Comparison of ENCODE assay signal across 1 cellular context in the genomic region with DNA sequence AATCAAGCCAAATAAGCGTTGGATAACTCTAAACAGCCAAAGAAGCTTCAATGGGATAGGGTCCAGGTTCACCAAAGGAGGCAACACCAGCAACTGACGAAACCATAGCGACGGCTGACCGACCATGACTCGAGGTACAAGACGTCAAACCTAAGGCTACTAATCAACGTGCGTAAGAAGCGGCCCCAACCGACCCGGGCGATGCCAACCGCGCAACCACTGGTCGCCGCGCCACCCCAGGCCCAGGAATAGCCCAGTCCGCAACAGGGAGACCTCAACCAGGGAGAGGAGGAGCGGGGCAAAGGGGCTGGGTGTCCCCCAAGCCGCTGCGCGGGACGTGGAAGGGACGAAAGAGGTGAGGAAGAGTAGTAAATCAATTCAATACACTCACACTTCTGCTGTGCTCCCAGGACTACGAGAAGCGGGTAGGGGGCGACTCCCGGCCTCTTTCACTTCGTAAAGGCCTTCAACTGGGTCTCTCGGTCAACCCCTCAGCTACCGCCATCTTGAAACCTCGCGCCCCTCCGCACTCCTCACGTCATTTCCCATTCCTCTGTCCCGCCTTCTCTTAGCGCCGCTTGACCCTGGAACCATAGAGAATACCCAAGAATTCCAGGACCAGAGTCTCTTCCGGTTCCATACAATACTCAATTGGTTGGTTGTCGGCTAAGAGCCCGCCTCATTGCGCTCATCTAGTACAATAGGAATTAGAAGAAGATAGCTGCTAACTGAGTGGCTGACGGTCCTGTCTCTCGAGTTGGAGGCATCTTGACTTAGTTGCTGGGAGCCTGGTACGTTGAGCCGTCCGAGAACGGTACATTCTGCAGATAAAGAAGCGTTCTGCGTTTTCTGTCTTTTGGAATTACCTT.
TF ChIP-seq lines count a peak whose summit lies in the region.

A gene with protein sequence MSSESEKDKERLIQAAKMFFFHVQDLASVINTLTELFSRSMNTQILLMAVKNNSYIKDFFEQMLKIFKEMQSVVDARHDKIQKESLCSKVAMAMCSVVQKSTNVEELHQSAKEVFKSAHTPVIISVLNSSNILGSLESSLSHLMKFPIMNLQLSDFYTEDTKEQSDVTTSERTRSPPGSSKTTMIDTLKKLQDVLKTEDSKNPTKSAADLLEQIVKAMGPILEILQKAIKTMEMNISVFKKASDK (plus strand): TSS at position 710 of the 869 bp plus-strand sequence. CDS start 19,266 bp downstream, outside the sequence.
A gene (minus strand): TSS at position 518 of the 869 bp plus-strand sequence. CDS start 2,095 bp downstream, outside the sequence.

TF ChIP-seq in HepG2, 621 proteins besides CTCF, POLR2A, EP300 and RAD21 (continued from another document and continues in another):
- TF ChIP-seq, protein P1, sequence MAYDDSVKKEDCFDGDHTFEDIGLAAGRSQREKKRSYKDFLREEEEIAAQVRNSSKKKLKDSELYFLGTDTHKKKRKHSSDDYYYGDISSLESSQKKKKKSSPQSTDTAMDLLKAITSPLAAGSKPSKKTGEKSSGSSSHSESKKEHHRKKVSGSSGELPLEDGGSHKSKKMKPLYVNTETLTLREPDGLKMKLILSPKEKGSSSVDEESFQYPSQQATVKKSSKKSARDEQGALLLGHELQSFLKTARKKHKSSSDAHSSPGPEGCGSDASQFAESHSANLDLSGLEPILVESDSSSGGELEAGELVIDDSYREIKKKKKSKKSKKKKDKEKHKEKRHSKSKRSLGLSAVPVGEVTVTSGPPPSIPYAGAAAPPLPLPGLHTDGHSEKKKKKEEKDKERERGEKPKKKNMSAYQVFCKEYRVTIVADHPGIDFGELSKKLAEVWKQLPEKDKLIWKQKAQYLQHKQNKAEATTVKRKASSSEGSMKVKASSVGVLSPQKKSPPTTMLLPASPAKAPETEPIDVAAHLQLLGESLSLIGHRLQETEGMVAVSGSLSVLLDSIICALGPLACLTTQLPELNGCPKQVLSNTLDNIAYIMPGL (CRISPR knock-in tag; IDR thresholded peaks at IDR 0.05; ENCODE audit: borderline replicate concordance in 1 of 2, low read depth in 1 of 2), result no peak
- TF ChIP-seq CEBPG (CRISPR knock-in tag; IDR thresholded peaks at IDR 0.05) (no peak), EED (CRISPR knock-in tag; IDR thresholded peaks at IDR 0.05) (no peak), ZNF12 (CRISPR knock-in tag; IDR thresholded peaks at IDR 0.05) (no peak), ZFX (CRISPR knock-in tag; IDR thresholded peaks at IDR 0.05; ENCODE audit: low read depth) (peak; percentile 70), ISX (CRISPR knock-in tag; conservative IDR thresholded peaks at IDR 0.05) (no peak), ZNF577 (CRISPR knock-in tag; IDR thresholded peaks at IDR 0.05; ENCODE audit: borderline replicate concordance, low read depth) (no peak), ZNF460 (CRISPR knock-in tag; IDR thresholded peaks at IDR 0.05; ENCODE audit: borderline replicate concordance) (no peak), GFI1 (CRISPR knock-in tag; IDR thresholded peaks at IDR 0.05; ENCODE audit: borderline replicate concordance) (no peak), SATB2 (CRISPR knock-in tag; IDR thresholded peaks at IDR 0.05) (no peak), FOXM1 (CRISPR knock-in tag; IDR thresholded peaks at IDR 0.05) (no peak), ZNF260 (CRISPR knock-in tag; IDR thresholded peaks at IDR 0.05; ENCODE audit: borderline replicate concordance, low read depth) (no peak), REXO4 (CRISPR knock-in tag; IDR thresholded peaks at IDR 0.05; ENCODE audit: borderline replicate concordance) (no peak), PHB2 (IDR thresholded peaks at IDR 0.05; ENCODE audit: partially characterized antibody) (no peak), HHEX (CRISPR knock-in tag; IDR thresholded peaks at IDR 0.05) (no peak), PRPF4 (IDR thresholded peaks at IDR 0.05; ENCODE audit: low read depth, low read length, poor library complexity, severe bottlenecking) (no peak), ESRRA (CRISPR knock-in tag; IDR thresholded peaks at IDR 0.05; ENCODE audit: low read depth) (no peak), ZNF879 (CRISPR knock-in tag; IDR thresholded peaks at IDR 0.05) (no peak), DNMT3B (CRISPR knock-in tag; conservative IDR thresholded peaks at IDR 0.05) (no peak), ZKSCAN5 (CRISPR knock-in tag; IDR thresholded peaks at IDR 0.05) (no peak), ZNF703 (CRISPR knock-in tag; IDR thresholded peaks at IDR 0.05; ENCODE audit: borderline replicate concordance) (no peak), SMC3 (IDR thresholded peaks at IDR 0.05; ENCODE audit: low read length) (no peak), ZBTB42 (CRISPR knock-in tag; IDR thresholded peaks at IDR 0.05) (no peak), TEAD3 (CRISPR knock-in tag; optimal IDR thresholded peaks at IDR 0.05; ENCODE audit: borderline replicate concordance) (peak; percentile 94), ZNF563 (CRISPR knock-in tag; IDR thresholded peaks at IDR 0.05) (no peak), MAF1 (CRISPR knock-in tag; IDR thresholded peaks at IDR 0.05; ENCODE audit: borderline replicate concordance) (no peak), ZNF143 (CRISPR knock-in tag; IDR thresholded peaks at IDR 0.05) (0 out of 2 replicates have a peak, but pooled peaks have one; percentile 38), ZNF224 (CRISPR knock-in tag; IDR thresholded peaks at IDR 0.05) (no peak)
- TF ChIP-seq, protein P2, sequence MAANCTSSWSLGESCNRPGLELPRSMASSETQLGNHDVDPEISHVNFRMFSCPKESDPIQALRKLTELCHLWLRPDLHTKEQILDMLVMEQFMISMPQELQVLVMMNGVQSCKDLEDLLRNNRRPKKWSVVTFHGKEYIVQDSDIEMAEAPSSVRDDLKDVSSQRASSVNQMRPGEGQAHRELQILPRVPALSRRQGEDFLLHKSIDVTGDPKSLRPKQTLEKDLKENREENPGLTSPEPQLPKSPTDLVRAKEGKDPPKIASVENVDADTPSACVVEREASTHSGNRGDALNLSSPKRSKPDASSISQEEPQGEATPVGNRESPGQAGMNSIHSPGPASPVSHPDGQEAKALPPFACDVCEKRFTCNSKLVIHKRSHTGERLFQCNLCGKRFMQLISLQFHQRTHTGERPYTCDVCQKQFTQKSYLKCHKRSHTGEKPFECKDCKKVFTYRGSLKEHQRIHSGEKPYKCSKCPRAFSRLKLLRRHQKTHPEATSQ (CRISPR knock-in tag; IDR thresholded peaks at IDR 0.05; ENCODE audit: borderline replicate concordance), result no peak
- TF ChIP-seq, protein P3, sequence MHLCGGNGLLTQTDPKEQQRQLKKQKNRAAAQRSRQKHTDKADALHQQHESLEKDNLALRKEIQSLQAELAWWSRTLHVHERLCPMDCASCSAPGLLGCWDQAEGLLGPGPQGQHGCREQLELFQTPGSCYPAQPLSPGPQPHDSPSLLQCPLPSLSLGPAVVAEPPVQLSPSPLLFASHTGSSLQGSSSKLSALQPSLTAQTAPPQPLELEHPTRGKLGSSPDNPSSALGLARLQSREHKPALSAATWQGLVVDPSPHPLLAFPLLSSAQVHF (CRISPR knock-in tag; IDR thresholded peaks at IDR 0.05), result no peak
- TF ChIP-seq, protein P4, sequence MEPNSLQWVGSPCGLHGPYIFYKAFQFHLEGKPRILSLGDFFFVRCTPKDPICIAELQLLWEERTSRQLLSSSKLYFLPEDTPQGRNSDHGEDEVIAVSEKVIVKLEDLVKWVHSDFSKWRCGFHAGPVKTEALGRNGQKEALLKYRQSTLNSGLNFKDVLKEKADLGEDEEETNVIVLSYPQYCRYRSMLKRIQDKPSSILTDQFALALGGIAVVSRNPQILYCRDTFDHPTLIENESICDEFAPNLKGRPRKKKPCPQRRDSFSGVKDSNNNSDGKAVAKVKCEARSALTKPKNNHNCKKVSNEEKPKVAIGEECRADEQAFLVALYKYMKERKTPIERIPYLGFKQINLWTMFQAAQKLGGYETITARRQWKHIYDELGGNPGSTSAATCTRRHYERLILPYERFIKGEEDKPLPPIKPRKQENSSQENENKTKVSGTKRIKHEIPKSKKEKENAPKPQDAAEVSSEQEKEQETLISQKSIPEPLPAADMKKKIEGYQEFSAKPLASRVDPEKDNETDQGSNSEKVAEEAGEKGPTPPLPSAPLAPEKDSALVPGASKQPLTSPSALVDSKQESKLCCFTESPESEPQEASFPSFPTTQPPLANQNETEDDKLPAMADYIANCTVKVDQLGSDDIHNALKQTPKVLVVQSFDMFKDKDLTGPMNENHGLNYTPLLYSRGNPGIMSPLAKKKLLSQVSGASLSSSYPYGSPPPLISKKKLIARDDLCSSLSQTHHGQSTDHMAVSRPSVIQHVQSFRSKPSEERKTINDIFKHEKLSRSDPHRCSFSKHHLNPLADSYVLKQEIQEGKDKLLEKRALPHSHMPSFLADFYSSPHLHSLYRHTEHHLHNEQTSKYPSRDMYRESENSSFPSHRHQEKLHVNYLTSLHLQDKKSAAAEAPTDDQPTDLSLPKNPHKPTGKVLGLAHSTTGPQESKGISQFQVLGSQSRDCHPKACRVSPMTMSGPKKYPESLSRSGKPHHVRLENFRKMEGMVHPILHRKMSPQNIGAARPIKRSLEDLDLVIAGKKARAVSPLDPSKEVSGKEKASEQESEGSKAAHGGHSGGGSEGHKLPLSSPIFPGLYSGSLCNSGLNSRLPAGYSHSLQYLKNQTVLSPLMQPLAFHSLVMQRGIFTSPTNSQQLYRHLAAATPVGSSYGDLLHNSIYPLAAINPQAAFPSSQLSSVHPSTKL (CRISPR knock-in tag; IDR thresholded peaks at IDR 0.05), result peak; percentile 51
- TF ChIP-seq, protein P5, sequence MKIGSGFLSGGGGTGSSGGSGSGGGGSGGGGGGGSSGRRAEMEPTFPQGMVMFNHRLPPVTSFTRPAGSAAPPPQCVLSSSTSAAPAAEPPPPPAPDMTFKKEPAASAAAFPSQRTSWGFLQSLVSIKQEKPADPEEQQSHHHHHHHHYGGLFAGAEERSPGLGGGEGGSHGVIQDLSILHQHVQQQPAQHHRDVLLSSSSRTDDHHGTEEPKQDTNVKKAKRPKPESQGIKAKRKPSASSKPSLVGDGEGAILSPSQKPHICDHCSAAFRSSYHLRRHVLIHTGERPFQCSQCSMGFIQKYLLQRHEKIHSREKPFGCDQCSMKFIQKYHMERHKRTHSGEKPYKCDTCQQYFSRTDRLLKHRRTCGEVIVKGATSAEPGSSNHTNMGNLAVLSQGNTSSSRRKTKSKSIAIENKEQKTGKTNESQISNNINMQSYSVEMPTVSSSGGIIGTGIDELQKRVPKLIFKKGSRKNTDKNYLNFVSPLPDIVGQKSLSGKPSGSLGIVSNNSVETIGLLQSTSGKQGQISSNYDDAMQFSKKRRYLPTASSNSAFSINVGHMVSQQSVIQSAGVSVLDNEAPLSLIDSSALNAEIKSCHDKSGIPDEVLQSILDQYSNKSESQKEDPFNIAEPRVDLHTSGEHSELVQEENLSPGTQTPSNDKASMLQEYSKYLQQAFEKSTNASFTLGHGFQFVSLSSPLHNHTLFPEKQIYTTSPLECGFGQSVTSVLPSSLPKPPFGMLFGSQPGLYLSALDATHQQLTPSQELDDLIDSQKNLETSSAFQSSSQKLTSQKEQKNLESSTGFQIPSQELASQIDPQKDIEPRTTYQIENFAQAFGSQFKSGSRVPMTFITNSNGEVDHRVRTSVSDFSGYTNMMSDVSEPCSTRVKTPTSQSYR (CRISPR knock-in tag; IDR thresholded peaks at IDR 0.05; ENCODE audit: borderline replicate concordance), result no peak
- TF ChIP-seq, protein P6, sequence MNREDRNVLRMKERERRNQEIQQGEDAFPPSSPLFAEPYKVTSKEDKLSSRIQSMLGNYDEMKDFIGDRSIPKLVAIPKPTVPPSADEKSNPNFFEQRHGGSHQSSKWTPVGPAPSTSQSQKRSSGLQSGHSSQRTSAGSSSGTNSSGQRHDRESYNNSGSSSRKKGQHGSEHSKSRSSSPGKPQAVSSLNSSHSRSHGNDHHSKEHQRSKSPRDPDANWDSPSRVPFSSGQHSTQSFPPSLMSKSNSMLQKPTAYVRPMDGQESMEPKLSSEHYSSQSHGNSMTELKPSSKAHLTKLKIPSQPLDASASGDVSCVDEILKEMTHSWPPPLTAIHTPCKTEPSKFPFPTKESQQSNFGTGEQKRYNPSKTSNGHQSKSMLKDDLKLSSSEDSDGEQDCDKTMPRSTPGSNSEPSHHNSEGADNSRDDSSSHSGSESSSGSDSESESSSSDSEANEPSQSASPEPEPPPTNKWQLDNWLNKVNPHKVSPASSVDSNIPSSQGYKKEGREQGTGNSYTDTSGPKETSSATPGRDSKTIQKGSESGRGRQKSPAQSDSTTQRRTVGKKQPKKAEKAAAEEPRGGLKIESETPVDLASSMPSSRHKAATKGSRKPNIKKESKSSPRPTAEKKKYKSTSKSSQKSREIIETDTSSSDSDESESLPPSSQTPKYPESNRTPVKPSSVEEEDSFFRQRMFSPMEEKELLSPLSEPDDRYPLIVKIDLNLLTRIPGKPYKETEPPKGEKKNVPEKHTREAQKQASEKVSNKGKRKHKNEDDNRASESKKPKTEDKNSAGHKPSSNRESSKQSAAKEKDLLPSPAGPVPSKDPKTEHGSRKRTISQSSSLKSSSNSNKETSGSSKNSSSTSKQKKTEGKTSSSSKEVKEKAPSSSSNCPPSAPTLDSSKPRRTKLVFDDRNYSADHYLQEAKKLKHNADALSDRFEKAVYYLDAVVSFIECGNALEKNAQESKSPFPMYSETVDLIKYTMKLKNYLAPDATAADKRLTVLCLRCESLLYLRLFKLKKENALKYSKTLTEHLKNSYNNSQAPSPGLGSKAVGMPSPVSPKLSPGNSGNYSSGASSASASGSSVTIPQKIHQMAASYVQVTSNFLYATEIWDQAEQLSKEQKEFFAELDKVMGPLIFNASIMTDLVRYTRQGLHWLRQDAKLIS (CRISPR knock-in tag; IDR thresholded peaks at IDR 0.05), result no peak
- TF ChIP-seq, protein P7, sequence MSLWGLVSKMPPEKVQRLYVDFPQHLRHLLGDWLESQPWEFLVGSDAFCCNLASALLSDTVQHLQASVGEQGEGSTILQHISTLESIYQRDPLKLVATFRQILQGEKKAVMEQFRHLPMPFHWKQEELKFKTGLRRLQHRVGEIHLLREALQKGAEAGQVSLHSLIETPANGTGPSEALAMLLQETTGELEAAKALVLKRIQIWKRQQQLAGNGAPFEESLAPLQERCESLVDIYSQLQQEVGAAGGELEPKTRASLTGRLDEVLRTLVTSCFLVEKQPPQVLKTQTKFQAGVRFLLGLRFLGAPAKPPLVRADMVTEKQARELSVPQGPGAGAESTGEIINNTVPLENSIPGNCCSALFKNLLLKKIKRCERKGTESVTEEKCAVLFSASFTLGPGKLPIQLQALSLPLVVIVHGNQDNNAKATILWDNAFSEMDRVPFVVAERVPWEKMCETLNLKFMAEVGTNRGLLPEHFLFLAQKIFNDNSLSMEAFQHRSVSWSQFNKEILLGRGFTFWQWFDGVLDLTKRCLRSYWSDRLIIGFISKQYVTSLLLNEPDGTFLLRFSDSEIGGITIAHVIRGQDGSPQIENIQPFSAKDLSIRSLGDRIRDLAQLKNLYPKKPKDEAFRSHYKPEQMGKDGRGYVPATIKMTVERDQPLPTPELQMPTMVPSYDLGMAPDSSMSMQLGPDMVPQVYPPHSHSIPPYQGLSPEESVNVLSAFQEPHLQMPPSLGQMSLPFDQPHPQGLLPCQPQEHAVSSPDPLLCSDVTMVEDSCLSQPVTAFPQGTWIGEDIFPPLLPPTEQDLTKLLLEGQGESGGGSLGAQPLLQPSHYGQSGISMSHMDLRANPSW (CRISPR knock-in tag; IDR thresholded peaks at IDR 0.05; ENCODE audit: borderline replicate concordance), result no peak
- TF ChIP-seq, protein P8, sequence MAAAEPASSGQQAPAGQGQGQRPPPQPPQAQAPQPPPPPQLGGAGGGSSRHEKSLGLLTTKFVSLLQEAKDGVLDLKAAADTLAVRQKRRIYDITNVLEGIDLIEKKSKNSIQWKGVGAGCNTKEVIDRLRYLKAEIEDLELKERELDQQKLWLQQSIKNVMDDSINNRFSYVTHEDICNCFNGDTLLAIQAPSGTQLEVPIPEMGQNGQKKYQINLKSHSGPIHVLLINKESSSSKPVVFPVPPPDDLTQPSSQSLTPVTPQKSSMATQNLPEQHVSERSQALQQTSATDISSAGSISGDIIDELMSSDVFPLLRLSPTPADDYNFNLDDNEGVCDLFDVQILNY (CRISPR knock-in tag; conservative IDR thresholded peaks at IDR 0.05), result peak; percentile 79
